8 cellular contexts compared by ENCODE assay signal in the genomic region with DNA sequence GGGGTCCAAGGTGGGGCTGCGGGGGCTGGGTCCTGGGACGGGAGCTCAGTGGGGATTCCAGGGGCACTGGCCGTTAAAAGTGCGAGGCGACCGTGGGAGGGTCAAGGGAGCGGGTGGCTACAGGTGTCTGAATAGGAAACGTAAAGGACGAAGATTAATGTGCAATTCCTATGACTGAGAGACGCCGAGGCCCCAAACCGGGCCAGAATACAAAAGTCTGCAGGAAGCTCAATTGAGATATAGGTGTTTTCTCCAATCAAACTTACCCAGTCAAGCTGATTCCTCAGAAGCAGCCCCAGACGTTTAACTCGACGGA. TPM values are rescaled to one million over a fixed set of nuclear protein-coding genes. Genes with fewer than 3 reads are reported as not detected.
DNase-seq lines count a peak whose midpoint lies in the region; ATAC-seq and TF ChIP-seq lines count a peak whose summit lies in the region.

A gene (minus strand): TSS at position 305 of the 316 bp plus-strand sequence. CDS start 7,247 bp downstream, outside the sequence.

- intact Hi-C loops in left colon (cut with DNase I, micrococcal nuclease) = loop anchor here (5.0 kb wide), 1 partner anchor 100 kb away; no protein-coding TSS in a partner anchor
- intact Hi-C loops in testis (cut with DNase I; ENCODE audit: low total_unique reads) = loop anchor here (5.0 kb wide), 1 partner anchor 100 kb away; no protein-coding TSS in a partner anchor

- H3K4me1 ChIP-seq in ES-I3 (ENCODE audit: insufficient read depth, low read length) = peaks cover 10% of the 10 kb centered on the region
- H3K4me1 ChIP-seq in testis = peaks cover 28% of the 10 kb centered on the region

- in situ Hi-C loops in astrocyte of the spinal cord (cut with HindIII; ENCODE audit: low sequenced_read_pairs) = no loop called here

- WGBS in testis, 2 donors = 0 to 1% methylated on average over 12 to 15 of the region's 15 CpGs

- TF ChIP-seq CTCF in astrocyte of the spinal cord (IDR thresholded peaks at IDR 0.05; ENCODE audit: low read depth, low read length) (no peak), testis (IDR thresholded peaks at IDR 0.05) (no peak)

- H3K27ac ChIP-seq in testis = peak within 1 kb of the TSS; percentile 61 to 90

- peak; percentile 19 for ATAC-seq in HG03159 (IDR thresholded peaks at IDR 0.05; ENCODE audit: unreplicated experiment)
- no peak for ATAC-seq in left colon

- H3K36me3 ChIP-seq in ES-I3 (ENCODE audit: insufficient read depth, low read length) = no peaks in the 10 kb centered on the region
- no peaks in the 10 kb centered on the region for H3K36me3 ChIP-seq in testis (ENCODE audit: low read depth, missing control alignments)

- TF ChIP-seq POLR2A in testis (IDR thresholded peaks at IDR 0.05) = no peak

- H3K9me3 ChIP-seq in ES-I3 (ENCODE audit: control insufficient read depth, insufficient read depth, low read length) (no peaks in the 10 kb centered on the region), testis (no peaks in the 10 kb centered on the region)

- DNase-seq in astrocyte of the spinal cord (ENCODE audit: low read depth, low spot score) (no peak), left colon (peak in 1 of 2 donors; percentile 62), testis (no peak), putamen (ENCODE audit: low spot score) (no peak), NCI-H748 (lab: John Stamatoyannopoulos, UW; ENCODE audit: unreplicated experiment) (no peak), DMS 273 (lab: John Stamatoyannopoulos, UW; ENCODE audit: unreplicated experiment) (no peak)

- peak within 1 kb of the TSS; percentile 72 for H3K9ac ChIP-seq in ES-I3 (ENCODE audit: low read depth, low read length)

- H3K27me3 ChIP-seq in testis = no peaks in the 10 kb centered on the region

- H3K4me3 ChIP-seq in astrocyte of the spinal cord (ENCODE audit: low read depth, low read length) (peak within 1 kb of the TSS; percentile 69), testis (peak within 1 kb of the TSS; percentile 61 to 70)

RNA-seq across cellular contexts. Expression of the gene that starts here (rescaled TPM):
- total RNA-seq in left colon = 10 to 100 TPM; 49.2 to 51.9 TPM
- total RNA-seq in testis = 10 to 100 TPM; 14.5 to 24.1 TPM
- polyA plus RNA-seq in testis (ENCODE audit: insufficient read depth, low read depth, low replicate concordance) = 18.9 TPM
